In the genomic region with DNA sequence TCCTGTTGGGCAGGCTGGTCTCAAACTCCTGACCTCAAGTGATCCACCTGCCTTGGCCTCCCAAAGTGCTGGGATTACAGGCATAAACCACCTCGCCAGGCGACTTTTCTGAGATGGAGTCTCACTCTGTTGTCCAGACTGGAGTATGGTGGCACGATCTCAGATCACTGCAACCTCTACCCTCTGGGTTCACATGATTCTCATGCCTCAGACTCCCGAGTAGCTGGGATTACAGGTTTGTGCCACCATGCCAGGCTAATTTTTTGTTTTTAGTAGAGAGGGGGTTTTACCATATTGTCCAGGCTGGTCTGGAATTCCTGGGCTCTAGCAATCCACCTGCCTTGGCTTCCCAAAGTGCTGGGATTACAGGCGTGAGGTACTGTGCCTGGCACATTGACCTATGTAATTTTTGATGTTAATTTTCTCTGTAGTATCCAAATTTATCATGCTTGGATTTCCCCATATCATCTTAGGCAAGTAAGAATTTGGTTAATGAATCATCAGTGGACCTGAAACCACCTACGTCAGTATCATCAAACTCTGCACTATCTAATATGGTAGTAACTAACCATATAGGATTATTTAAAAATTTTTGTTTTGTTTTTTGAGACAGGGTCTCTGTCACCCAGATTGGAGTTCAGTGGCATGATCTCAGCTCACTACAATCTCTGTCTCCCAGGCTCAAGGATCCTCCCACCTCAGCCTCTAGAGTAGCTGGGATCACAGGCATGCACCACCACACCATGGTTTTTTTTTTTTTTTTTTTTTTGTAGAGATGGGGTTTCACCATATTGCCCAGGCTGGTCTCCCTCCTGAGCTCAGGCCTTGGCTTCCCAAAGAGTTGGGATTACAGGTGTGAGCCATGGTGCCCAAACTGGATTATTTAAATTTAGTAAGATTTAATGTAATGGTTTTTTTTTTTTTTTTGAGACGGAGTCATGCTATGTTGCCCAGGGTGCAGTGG, we compare ENCODE assay signal across 9 cellular contexts. TPM values are rescaled to one million over a fixed set of nuclear protein-coding genes. Genes with fewer than 3 reads are reported as not detected.
DNase-seq lines count a peak whose midpoint lies in the region; ATAC-seq lines count a peak whose summit lies in the region.
"Had no signal": no experiment of that assay in that cellular context is flagged by ENCODE, and none has a peak within 500 bp of the region (broad histone marks: within the 10 kb centered on the region; RNA-seq: fewer than 3 reads in every experiment).

No MANE protein-coding gene starts in this region.

- CTCF ChIA-PET in activated naive CD4-positive, alpha-beta T cell treated with anti-CD3 and anti-CD28 coated beads for 36 hours (lab: Charles Lee) = interaction anchor here (0.6 to 1.1 kb wide), 2 partner anchors 29 to 347 kb away, joined by 4 to 6 read pairs; no protein-coding TSS in a partner anchor

- ATAC-seq in HG02981 (IDR thresholded peaks at IDR 0.05; ENCODE audit: unreplicated experiment) (peak; percentile 68), HG02642 (IDR thresholded peaks at IDR 0.05; ENCODE audit: poor library complexity, unreplicated experiment) (no peak), left colon (no peak), HG02885 (IDR thresholded peaks at IDR 0.05; ENCODE audit: poor library complexity, unreplicated experiment) (no peak)
- ATAC-seq in activated T-helper 17 cell treated with anti-CD3 and anti-CD28 coated beads, Interleukin-2, amount 50 U/mL, for 72 hours (replicated peaks) = peak; percentile 98
- peak; percentile 96 for ATAC-seq in stimulated activated naive CD8-positive, alpha-beta T cell treated with anti-CD3 and anti-CD28 coated beads, Interleukin-15, Interleukin-2, amounts not matched to agents 100 U/mL and 50 U/mL, for 24 hours

- intact Hi-C loops in activated naive CD4-positive, alpha-beta T cell treated with anti-CD3 and anti-CD28 coated beads for 36 hours (cut with micrococcal nuclease) = loop anchor here (1.0 to 2.0 kb wide), 4 partner anchors 11 to 21 kb away; no protein-coding TSS in a partner anchor
- intact Hi-C loops in left colon (cut with DNase I, micrococcal nuclease) = no loop called here

- H3K4me1 Mint-ChIP-seq in activated naive CD4-positive, alpha-beta T cell treated with anti-CD3 and anti-CD28 coated beads for 36 hours (ENCODE audit: low read depth) = peaks cover 18% of the 10 kb centered on the region
- no peaks in the 10 kb centered on the region for H3K4me1 Mint-ChIP-seq in activated T-helper 17 cell treated with anti-CD3 and anti-CD28 coated beads, Interleukin-2, amount 50 U/mL, for 72 hours

- peaks cover 11% of the 10 kb centered on the region for H3K9me3 Mint-ChIP-seq in activated naive CD4-positive, alpha-beta T cell treated with anti-CD3 and anti-CD28 coated beads for 36 hours
- no peaks in the 10 kb centered on the region for H3K9me3 Mint-ChIP-seq in activated T-helper 17 cell treated with anti-CD3 and anti-CD28 coated beads, Interleukin-2, amount 50 U/mL, for 72 hours

- no peak overlapping the region for H3K4me3 Mint-ChIP-seq in activated naive CD4-positive, alpha-beta T cell treated with anti-CD3 and anti-CD28 coated beads for 36 hours
- peak overlapping the region; percentile 52 for H3K4me3 Mint-ChIP-seq in activated T-helper 17 cell treated with anti-CD3 and anti-CD28 coated beads, Interleukin-2, amount 50 U/mL, for 72 hours

- no peak for DNase-seq in activated naive CD4-positive, alpha-beta T cell treated with anti-CD3 and anti-CD28 coated beads for 36 hours
- DNase-seq in activated naive CD4-positive, alpha-beta T cell treated with anti-CD3 and anti-CD28 coated beads, Interleukin-2, amount 50 U/mL, for 16 hours = no peak
- DNase-seq in stimulated activated naive CD8-positive, alpha-beta T cell treated with anti-CD3 and anti-CD28 coated beads, Interleukin-15, Interleukin-2, amounts not matched to agents 100 U/mL and 50 U/mL, for 24 hours = no peak
- no peak for DNase-seq in left colon
- DNase-seq: psoas muscle had no signal

- peaks cover 16% of the 10 kb centered on the region for H3K36me3 Mint-ChIP-seq in activated naive CD4-positive, alpha-beta T cell treated with anti-CD3 and anti-CD28 coated beads for 36 hours (ENCODE audit: low read depth)
- H3K36me3 Mint-ChIP-seq in activated T-helper 17 cell treated with anti-CD3 and anti-CD28 coated beads, Interleukin-2, amount 50 U/mL, for 72 hours (ENCODE audit: low read depth) = peaks cover 6% of the 10 kb centered on the region

- H3K27me3 Mint-ChIP-seq in activated naive CD4-positive, alpha-beta T cell treated with anti-CD3 and anti-CD28 coated beads for 36 hours (ENCODE audit: low read depth) = no peaks in the 10 kb centered on the region
- H3K27me3 Mint-ChIP-seq in activated T-helper 17 cell treated with anti-CD3 and anti-CD28 coated beads, Interleukin-2, amount 50 U/mL, for 72 hours = no peaks in the 10 kb centered on the region

- peak overlapping the region; percentile 73 for H3K27ac Mint-ChIP-seq in activated naive CD4-positive, alpha-beta T cell treated with anti-CD3 and anti-CD28 coated beads for 36 hours
- peak overlapping the region; percentile 39 for H3K27ac Mint-ChIP-seq in activated T-helper 17 cell treated with anti-CD3 and anti-CD28 coated beads, Interleukin-2, amount 50 U/mL, for 72 hours

RNA-seq across cellular contexts. Expression of a gene that starts 11.9 kb away (rescaled TPM):
- total RNA-seq in activated naive CD4-positive, alpha-beta T cell treated with anti-CD3 and anti-CD28 coated beads for 36 hours = 100 to 1,000 TPM; 854 to 863 TPM
- total RNA-seq in activated T-helper 17 cell treated with anti-CD3 and anti-CD28 coated beads, Interleukin-2, amount 50 U/mL, for 72 hours = 100 to 1,000 TPM; 489 to 941 TPM
- 1,000 to 10,000 TPM; 1,197 to 1,516 TPM for total RNA-seq in left colon

RNA-seq across cellular contexts. Expression of a gene that starts 27.6 kb away (rescaled TPM):
- total RNA-seq in activated naive CD4-positive, alpha-beta T cell treated with anti-CD3 and anti-CD28 coated beads for 36 hours = 10 to 100 TPM; 78.3 to 80.0 TPM
- 100 to 1,000 TPM in 1 of 2 donors, 10 to 100 TPM in 1; 97.8 to 166 TPM for total RNA-seq in activated T-helper 17 cell treated with anti-CD3 and anti-CD28 coated beads, Interleukin-2, amount 50 U/mL, for 72 hours
- 100 to 1,000 TPM; 105 to 107 TPM for total RNA-seq in left colon

RNA-seq across cellular contexts. Expression of a gene that starts 30.4 kb away (rescaled TPM):
- total RNA-seq in activated naive CD4-positive, alpha-beta T cell treated with anti-CD3 and anti-CD28 coated beads for 36 hours = 100 to 1,000 TPM; 289 to 293 TPM
- 100 to 1,000 TPM; 278 to 391 TPM for total RNA-seq in activated T-helper 17 cell treated with anti-CD3 and anti-CD28 coated beads, Interleukin-2, amount 50 U/mL, for 72 hours
- 100 to 1,000 TPM; 149 to 160 TPM for total RNA-seq in left colon

Comparison
In these comparisons a context has a peak if more than half of its experiments do, and no peak if none do; other contexts are left out.
1. ATAC-seq: peak in HG02981 (single experiment), activated T-helper 17 cell treated with anti-CD3 and anti-CD28 coated beads, Interleukin-2, amount 50 U/mL, for 72 hours (single experiment) and stimulated activated naive CD8-positive, alpha-beta T cell treated with anti-CD3 and anti-CD28 coated beads, Interleukin-15, Interleukin-2, amounts not matched to agents 100 U/mL and 50 U/mL, for 24 hours (single experiment); none in HG02642 (single experiment), left colon (single experiment) and HG02885 (single experiment).